In genomic region chr2:201298462-201298861, GRCh38 we compare ENCODE assay signal across 24 cellular contexts. TPM values are rescaled to one million over a fixed set of nuclear protein-coding genes. Genes with fewer than 3 reads are reported as not detected.
A peak's percentile ranks its signal among the peaks of the same experiment; 100 is the strongest.
DNase-seq lines count a peak whose midpoint lies in the region; ATAC-seq, FAIRE-seq and TF ChIP-seq lines count a peak whose summit lies in the region.
"Had no signal": no experiment of that assay in that cellular context is flagged by ENCODE, and none has a peak within 500 bp of the region (broad histone marks: within the 10 kb centered on the region; RNA-seq: fewer than 3 reads in every experiment).

No MANE protein-coding gene starts in this region.

- H3K36me3 Mint-ChIP-seq in CD14-positive monocyte, result peaks cover 0 to 11% of the 10 kb centered on the region in 2 donors
- H3K36me3 Mint-ChIP-seq: stimulated activated effector memory CD8-positive, alpha-beta T cell treated with anti-CD3 and anti-CD28 coated beads, Interleukin-12 subunit alpha, Interleukin-12 subunit beta, amount 100 ng/mL, for 72 hours had no signal

- peak; percentile 20 for ATAC-seq in foreskin keratinocyte
- ATAC-seq in left lobe of liver, result no peak
- ATAC-seq: left cardiac atrium; natural killer cell treated with Interleukin-12 subunit alpha and Interleukin-12 subunit beta and Interleukin-15 and Interleukin-18, amount 100 ng/mL, for 72 hours; stimulated activated effector memory CD8-positive, alpha-beta T cell treated with anti-CD3 and anti-CD28 coated beads, Interleukin-12 subunit alpha, Interleukin-12 subunit beta, amount 100 ng/mL, for 72 hours had no signal

- no peak overlapping the region for H2AFZ ChIP-seq in GM23248
- H2AFZ ChIP-seq: parathyroid adenoma had no signal

- FAIRE-seq in GM19239 (lab: Jason Lieb, UNC), result no peak
- FAIRE-seq: H54, HTR-8/SVneo had no signal

- no peak overlapping the region for H3K4me2 ChIP-seq in GM23248 (ENCODE audit: unreplicated experiment)

- H3K27ac Mint-ChIP-seq in CD14-positive monocyte, result peak overlapping the region in 1 of 7 donors; percentile 2
- H3K27ac Mint-ChIP-seq: natural killer cell treated with Interleukin-12 subunit alpha and Interleukin-12 subunit beta and Interleukin-15 and Interleukin-18, amount 100 ng/mL, for 72 hours; stimulated activated effector memory CD8-positive, alpha-beta T cell treated with anti-CD3 and anti-CD28 coated beads, Interleukin-12 subunit alpha, Interleukin-12 subunit beta, amount 100 ng/mL, for 72 hours had no signal

- TF ChIP-seq CTCF in AG10803 (conservative IDR thresholded peaks at IDR 0.05; ENCODE audit: low read length) (no peak), VCaP (conservative IDR thresholded peaks at IDR 0.05) (no peak), foreskin keratinocyte (conservative IDR thresholded peaks at IDR 0.05) (no peak), CD14-positive monocyte (IDR thresholded peaks at IDR 0.05) (no peak)

- peaks cover 5% of the 10 kb centered on the region; the same call in 1 of the 2 replicates for H3F3A ChIP-seq in GM23248 (ENCODE audit: insufficient read depth)

- DNase-seq in AG10803 (ENCODE audit: low read depth), result peak; percentile 9
- DNase-seq in GM23248, result peak; percentile 47
- peak; percentile 17 to 46 for DNase-seq in foreskin keratinocyte
- DNase-seq in HuH-7.5 (ENCODE audit: low spot score), result no peak
- no peak for DNase-seq in GM19239 (ENCODE audit: insufficient read length, low spot score)
- DNase-seq in CD14-positive monocyte (ENCODE audit: low spot score), result no peak
- no peak for DNase-seq in left lobe of liver (ENCODE audit: low spot score)
- DNase-seq: activated CD4-positive, alpha-beta T cell treated with anti-CD3 and anti-CD28 coated beads, Interleukin-2, amount 50 U/mL, for 48 hours; activated effector memory CD4-positive, alpha-beta T cell treated with Interleukin-2 at 50 U/mL for 16 hours; caudate nucleus; dorsolateral prefrontal cortex; left cardiac atrium; NCI-H1417 treated with DMSO at 0.1 percent for 48 hours; NCI-H2171; NCI-H748 treated with DMSO at 0.1 percent for 48 hours; SIG-M5; sigmoid colon had no signal

- H3K36me3 ChIP-seq in GM23248 (ENCODE audit: low read depth), result no peaks in the 10 kb centered on the region
- H3K36me3 ChIP-seq: sigmoid colon had no signal

- H3K9me3 Mint-ChIP-seq in CD14-positive monocyte, result peaks cover 18 to 52% (median 37%) of the 10 kb centered on the region in 7 donors

- H3K4me3 ChIP-seq in AG10803 (ENCODE audit: low read length) (no peak overlapping the region), GM23248 (no peak overlapping the region)
- H3K4me3 ChIP-seq: dorsolateral prefrontal cortex, sigmoid colon had no signal

- H3K4me1 Mint-ChIP-seq in CD14-positive monocyte, result no peaks in the 10 kb centered on the region
- H3K4me1 Mint-ChIP-seq: stimulated activated effector memory CD8-positive, alpha-beta T cell treated with anti-CD3 and anti-CD28 coated beads, Interleukin-12 subunit alpha, Interleukin-12 subunit beta, amount 100 ng/mL, for 72 hours had no signal

- H3K9ac ChIP-seq in GM23248, result no peak overlapping the region
- H3K9ac ChIP-seq: parathyroid adenoma had no signal

- H3K27me3 ChIP-seq in GM23248 (replicated peaks; ENCODE audit: insufficient read depth), result no peaks in the 10 kb centered on the region
- H3K27me3 ChIP-seq in foreskin keratinocyte, result no peaks in the 10 kb centered on the region
- H3K27me3 ChIP-seq: dorsolateral prefrontal cortex, sigmoid colon had no signal

- no peaks in the 10 kb centered on the region for H3K9me2 ChIP-seq in GM23248 (ENCODE audit: insufficient read depth)

- WGBS in GM23248 (ENCODE audit: low coverage in 1 of 2, low lambda C conversion rate in 2 of 2, missing lambda C conversion rate in 2 of 2), 2 experiments, result 24 to 31% methylated on average over 3 of the region's 3 CpGs

- H3K4me1 ChIP-seq in GM23248 (ENCODE audit: insufficient read depth) (no peaks in the 10 kb centered on the region), foreskin keratinocyte (peaks cover 7% of the 10 kb centered on the region)
- H3K4me1 ChIP-seq: parathyroid adenoma, sigmoid colon had no signal

- no peak overlapping the region for H3K4me3 Mint-ChIP-seq in CD14-positive monocyte
- H3K4me3 Mint-ChIP-seq: natural killer cell treated with Interleukin-12 subunit alpha and Interleukin-12 subunit beta and Interleukin-15 and Interleukin-18, amount 100 ng/mL, for 72 hours; stimulated activated effector memory CD8-positive, alpha-beta T cell treated with anti-CD3 and anti-CD28 coated beads, Interleukin-12 subunit alpha, Interleukin-12 subunit beta, amount 100 ng/mL, for 72 hours had no signal

- no peaks in the 10 kb centered on the region for H3K9me3 ChIP-seq in GM23248 (ENCODE audit: low read depth)
- H3K9me3 ChIP-seq: sigmoid colon had no signal

- in situ Hi-C loops in GM23248 (cut with MboI), result no loop called here

- H4K20me1 ChIP-seq in GM23248 (ENCODE audit: insufficient read depth), result no peaks in the 10 kb centered on the region

- H3K79me2 ChIP-seq in GM23248 (ENCODE audit: insufficient read depth), result no peaks in the 10 kb centered on the region
- H3K79me2 ChIP-seq: parathyroid adenoma had no signal

- peaks cover 0 to 3% (median 0%) of the 10 kb centered on the region in 3 donors for H3K27me3 Mint-ChIP-seq in CD14-positive monocyte (ENCODE audit: low read depth in 3 of 3)
- H3K27me3 Mint-ChIP-seq: natural killer cell treated with Interleukin-12 subunit alpha and Interleukin-12 subunit beta and Interleukin-15 and Interleukin-18, amount 100 ng/mL, for 72 hours had no signal

- intact Hi-C loops in CD14-positive monocyte (cut with micrococcal nuclease), result no loop called here

- H3K27ac ChIP-seq in GM23248 (no peak overlapping the region), VCaP (peak overlapping the region; percentile 58), foreskin keratinocyte (no peak overlapping the region)
- H3K27ac ChIP-seq: dorsolateral prefrontal cortex, parathyroid adenoma, sigmoid colon had no signal

RNA-seq across cellular contexts. Expression of gene CASP8, which starts 38.1 kb away (rescaled TPM):
- total RNA-seq in GM23248 (2014; rRNA removed; shearing (Covaris generic)), result 13.9 and 20.8 TPM in 2 replicates
- polyA plus RNA-seq in GM23248 (2016; fragmentation: Nextera tagmentation; extraction: Ambion mirVana), result 11.7 and 12.2 TPM in 2 replicates
- total RNA-seq in foreskin keratinocyte, result 21.9 and 22.4 TPM in 2 replicates
- polyA plus RNA-seq in foreskin keratinocyte, result 8.3 and 10.6 TPM in 2 replicates
- polyA plus RNA-seq in CD14-positive monocyte, result 10 to 100 TPM; 40.0 to 80.7 TPM
- total RNA-seq in left lobe of liver, result 7.6 TPM

RNA-seq across cellular contexts. Expression of gene FLACC1, which starts 58.7 kb away (rescaled TPM):
- total RNA-seq in GM23248 (2014; rRNA removed; shearing (Covaris generic)), result 0.38 and 2.3 TPM in 2 replicates
- polyA plus RNA-seq in GM23248 (2016; fragmentation: Nextera tagmentation; extraction: Ambion mirVana), result 0.34 and 1.4 TPM in 2 replicates
- total RNA-seq in foreskin keratinocyte, result 0.14 and 0.39 TPM in 2 replicates
- polyA plus RNA-seq in foreskin keratinocyte, result 0.04 TPM in 1 of 2 replicates, not detected in the other
- under 1 TPM in 1 of 2 donors, not detected in 1; 0.16 TPM for polyA plus RNA-seq in CD14-positive monocyte
- 0.55 TPM for total RNA-seq in left lobe of liver
- total RNA-seq: epithelial cell of proximal tubule had no signal

Comparison
In these comparisons a context has a peak if more than half of its experiments do, and no peak if none do; other contexts are left out.
1. DNase-seq: peak in AG10803 (single experiment), GM23248 (single experiment) and foreskin keratinocyte (2 of 2); none in HuH-7.5 (single experiment), GM19239 (single experiment), CD14-positive monocyte (single experiment) and left lobe of liver (single experiment).